In genomic region chr10:82982110-82982608, GRCh38 we compare ENCODE assay signal across 11 cellular contexts.
DNase-seq lines count a peak whose midpoint lies in the region; ATAC-seq, FAIRE-seq and TF ChIP-seq lines count a peak whose summit lies in the region.
"Had no signal": no experiment of that assay in that cellular context is flagged by ENCODE, and none has a peak within 500 bp of the region (broad histone marks: within the 10 kb centered on the region; RNA-seq: fewer than 3 reads in every experiment).

No MANE protein-coding gene starts in this region.

- H3K4me3 Mint-ChIP-seq in endodermal cell, result no peak overlapping the region
- H3K4me3 Mint-ChIP-seq: activated CD4-positive, alpha-beta T cell treated with anti-CD3 and anti-CD28 coated beads, Interleukin-2, amount 10 ng/mL, durations not matched to agents 24 days and 14 days; stimulated activated naive B cell treated with anti-CD40 and anti-IgM and Interleukin-4, amounts not matched to agents 10 μg/mL and 1 μg/mL and 100 μg/mL, for 72 hours had no signal

- H3K4me3 ChIP-seq in endodermal cell (ENCODE audit: low read length) (no peak overlapping the region), lower lobe of right lung (no peak overlapping the region)
- H3K4me3 ChIP-seq: sigmoid colon had no signal

- no peaks in the 10 kb centered on the region for H3K27me3 Mint-ChIP-seq in endodermal cell (ENCODE audit: insufficient read depth)
- H3K27me3 Mint-ChIP-seq: activated CD4-positive, alpha-beta T cell treated with anti-CD3 and anti-CD28 coated beads, Interleukin-2, amount 10 ng/mL, durations not matched to agents 24 days and 14 days; stimulated activated naive B cell treated with anti-CD40 and anti-IgM and Interleukin-4, amounts not matched to agents 10 μg/mL and 1 μg/mL and 100 μg/mL, for 72 hours had no signal

- no peak overlapping the region for H3K9ac ChIP-seq in endodermal cell (ENCODE audit: extremely low read depth, low read length, poor library complexity, severe bottlenecking)

- FAIRE-seq in A204.1 (lab: Jason Lieb, UNC) (peak; percentile 40), HTR-8/SVneo (lab: Jason Lieb, UNC) (no peak)

- H3K27ac ChIP-seq in endodermal cell (ENCODE audit: low read depth, low read length), result peak overlapping the region; percentile 25
- no peak overlapping the region for H3K27ac ChIP-seq in lower lobe of right lung

- DNase-seq in HTR-8/SVneo (ENCODE audit: insufficient read length, low spot score) (peak; percentile 63), endodermal cell (no peak), lower lobe of right lung (no peak), AML-193 (lab: John Stamatoyannopoulos, UW) (no peak), SIG-M5 (lab: John Stamatoyannopoulos, UW) (no peak), NCI-H345 (lab: John Stamatoyannopoulos, UW) (no peak)
- DNase-seq: activated CD4-positive, alpha-beta T cell treated with anti-CD3 and anti-CD28 coated beads, Interleukin-2, amount 10 ng/mL, durations not matched to agents 24 days and 14 days; sigmoid colon; stimulated activated naive B cell treated with anti-CD40 and anti-IgM and Interleukin-4, amounts not matched to agents 10 μg/mL and 1 μg/mL and 100 μg/mL, for 72 hours had no signal

- H3K27ac Mint-ChIP-seq in endodermal cell, result no peak overlapping the region
- H3K27ac Mint-ChIP-seq: activated CD4-positive, alpha-beta T cell treated with anti-CD3 and anti-CD28 coated beads, Interleukin-2, amount 10 ng/mL, durations not matched to agents 24 days and 14 days; stimulated activated naive B cell treated with anti-CD40 and anti-IgM and Interleukin-4, amounts not matched to agents 10 μg/mL and 1 μg/mL and 100 μg/mL, for 72 hours had no signal

- H3K36me3 Mint-ChIP-seq in endodermal cell (ENCODE audit: low read depth), result no peaks in the 10 kb centered on the region
- H3K36me3 Mint-ChIP-seq: stimulated activated naive B cell treated with anti-CD40 and anti-IgM and Interleukin-4, amounts not matched to agents 10 μg/mL and 1 μg/mL and 100 μg/mL, for 72 hours had no signal

- H3K36me3 ChIP-seq in endodermal cell (ENCODE audit: control insufficient read depth, insufficient read depth, low read length) (no peaks in the 10 kb centered on the region), lower lobe of right lung (no peaks in the 10 kb centered on the region)
- H3K36me3 ChIP-seq: sigmoid colon had no signal

- ATAC-seq in lower lobe of right lung, result peak; percentile 43 to 58
- ATAC-seq in GM21529 (IDR thresholded peaks at IDR 0.05; ENCODE audit: unreplicated experiment), result no peak
- ATAC-seq: stimulated activated naive B cell treated with anti-CD40 and anti-IgM and Interleukin-4, amounts not matched to agents 10 μg/mL and 1 μg/mL and 100 μg/mL, for 72 hours had no signal

- intact Hi-C loops in lower lobe of right lung (cut with DNase I), result no loop called here

- TF ChIP-seq CTCF in endodermal cell (conservative IDR thresholded peaks at IDR 0.05) (no peak), lower lobe of right lung (IDR thresholded peaks at IDR 0.05) (no peak)

- WGBS in endodermal cell (ENCODE audit: insufficient coverage in 1 of 2, insufficient read length in 1 of 2), 2 experiments, result 75 to 86% methylated on average over 4 to 5 of the region's 5 CpGs

- H3K27me3 ChIP-seq in endodermal cell (ENCODE audit: control insufficient read depth, insufficient read depth, low read length, poor library complexity, severe bottlenecking), result no peaks in the 10 kb centered on the region
- H3K27me3 ChIP-seq in lower lobe of right lung (ENCODE audit: low read depth), result no peaks in the 10 kb centered on the region
- H3K27me3 ChIP-seq: sigmoid colon had no signal

- H3K9me3 ChIP-seq in endodermal cell (ENCODE audit: control insufficient read depth, low read length) (no peaks in the 10 kb centered on the region), lower lobe of right lung (no peaks in the 10 kb centered on the region)
- H3K9me3 ChIP-seq: sigmoid colon had no signal

- H3K4me1 ChIP-seq in endodermal cell (ENCODE audit: control insufficient read depth, insufficient read depth, low read length) (no peaks in the 10 kb centered on the region), lower lobe of right lung (no peaks in the 10 kb centered on the region)

- H3K9me3 Mint-ChIP-seq in endodermal cell, result no peaks in the 10 kb centered on the region
- H3K9me3 Mint-ChIP-seq: activated CD4-positive, alpha-beta T cell treated with anti-CD3 and anti-CD28 coated beads, Interleukin-2, amount 10 ng/mL, durations not matched to agents 24 days and 14 days had no signal

- peaks cover 4% of the 10 kb centered on the region for H3K4me1 Mint-ChIP-seq in endodermal cell
- H3K4me1 Mint-ChIP-seq: activated CD4-positive, alpha-beta T cell treated with anti-CD3 and anti-CD28 coated beads, Interleukin-2, amount 10 ng/mL, durations not matched to agents 24 days and 14 days; stimulated activated naive B cell treated with anti-CD40 and anti-IgM and Interleukin-4, amounts not matched to agents 10 μg/mL and 1 μg/mL and 100 μg/mL, for 72 hours had no signal
